In the genomic region with DNA sequence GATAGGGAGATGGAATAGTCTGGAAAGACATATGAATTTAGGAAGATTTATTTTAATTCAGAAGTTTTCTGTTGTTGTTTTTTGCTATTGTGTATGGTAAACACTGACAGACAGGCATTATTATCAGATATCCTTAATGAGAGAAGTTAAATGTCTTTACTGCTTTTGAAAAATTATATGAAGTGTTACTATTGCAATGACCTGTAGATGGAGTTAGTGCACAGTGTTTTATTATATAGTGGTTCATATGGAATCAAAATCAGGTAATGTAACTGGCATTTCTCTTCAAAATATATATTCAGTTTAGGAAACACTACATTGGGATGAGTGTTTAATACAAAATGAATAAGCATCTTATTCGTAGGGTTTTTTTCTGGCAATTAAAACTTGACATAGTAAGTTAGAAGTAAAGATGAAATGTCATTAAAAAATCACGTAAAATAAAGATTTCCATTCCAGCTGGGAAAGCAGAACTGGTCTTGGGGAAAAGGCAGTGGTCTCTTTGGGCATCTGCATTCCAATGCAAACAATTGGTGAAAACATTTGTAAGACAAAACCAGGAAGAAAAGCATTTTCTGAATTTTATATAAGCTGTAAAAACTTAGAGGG, we compare ENCODE assay signal across 13 cellular contexts. TPM values are rescaled to one million over a fixed set of nuclear protein-coding genes. Genes with fewer than 3 reads are reported as not detected.
DNase-seq lines count a peak whose midpoint lies in the region; ATAC-seq, FAIRE-seq and TF ChIP-seq lines count a peak whose summit lies in the region.
"Had no signal": no experiment of that assay in that cellular context is flagged by ENCODE, and none has a peak within 500 bp of the region (broad histone marks: within the 10 kb centered on the region; RNA-seq: fewer than 3 reads in every experiment).

No MANE protein-coding gene starts in this region.

- peaks cover 4% of the 10 kb centered on the region for H3K9me3 Mint-ChIP-seq in natural killer cell treated with Interleukin-12 subunit alpha and Interleukin-12 subunit beta and Interleukin-15 and Interleukin-18, amount 100 ng/mL, for 72 hours
- H3K9me3 Mint-ChIP-seq: activated naive CD4-positive, alpha-beta T cell treated with anti-CD3 and anti-CD28 coated beads for 36 hours; WTC11 had no signal

- H3K9me3 ChIP-seq in GM23248 (ENCODE audit: low read depth), result no peaks in the 10 kb centered on the region
- H3K9me3 ChIP-seq in kidney (ENCODE audit: control insufficient read depth in 1 of 2, low read length in 2 of 2), result no peaks in the 10 kb centered on the region

- no peaks in the 10 kb centered on the region for H3K79me2 ChIP-seq in GM23248 (ENCODE audit: insufficient read depth)

- H2AFZ ChIP-seq in GM23248, result no peak overlapping the region

- H3K36me3 ChIP-seq in GM23248 (ENCODE audit: low read depth), result no peaks in the 10 kb centered on the region
- no peaks in the 10 kb centered on the region for H3K36me3 ChIP-seq in kidney (ENCODE audit: control insufficient read depth in 1 of 2, insufficient read depth in 2 of 2, low read length in 2 of 2)

- no peak overlapping the region for H3K4me3 Mint-ChIP-seq in natural killer cell treated with Interleukin-12 subunit alpha and Interleukin-12 subunit beta and Interleukin-15 and Interleukin-18, amount 100 ng/mL, for 72 hours
- H3K4me3 Mint-ChIP-seq: activated naive CD4-positive, alpha-beta T cell treated with anti-CD3 and anti-CD28 coated beads for 36 hours; WTC11 had no signal

- H3K4me1 ChIP-seq in GM23248 (ENCODE audit: insufficient read depth) (no peaks in the 10 kb centered on the region), kidney (ENCODE audit: control insufficient read depth in 1 of 2, insufficient read depth in 1 of 2, low read depth in 1 of 2, low read length in 2 of 2) (peaks cover 0 to 2% of the 10 kb centered on the region in 2 donors)

- no peak overlapping the region for H3K9ac ChIP-seq in GM23248
- H3K9ac ChIP-seq in kidney (ENCODE audit: low read length in 2 of 2), result no peak overlapping the region

- H3K27ac Mint-ChIP-seq in natural killer cell treated with Interleukin-12 subunit alpha and Interleukin-12 subunit beta and Interleukin-15 and Interleukin-18, amount 100 ng/mL, for 72 hours, result no peak overlapping the region
- H3K27ac Mint-ChIP-seq: activated naive CD4-positive, alpha-beta T cell treated with anti-CD3 and anti-CD28 coated beads for 36 hours; WTC11 had no signal

- no peaks in the 10 kb centered on the region for H4K20me1 ChIP-seq in GM23248 (ENCODE audit: insufficient read depth)

- peak; percentile 67 for TF ChIP-seq CTCF in C4-2B (conservative IDR thresholded peaks at IDR 0.05)
- TF ChIP-seq CTCF in RWPE1 (conservative IDR thresholded peaks at IDR 0.05; ENCODE audit: low read depth), result peak; percentile 62
- TF ChIP-seq CTCF in kidney (IDR thresholded peaks at IDR 0.05; ENCODE audit: borderline replicate concordance, extremely low read depth, insufficient read depth), result no peak

- H3K27ac ChIP-seq in C4-2B, result no peak overlapping the region
- H3K27ac ChIP-seq in GM23248, result no peak overlapping the region
- H3K27ac ChIP-seq in RWPE1, result no peak overlapping the region
- H3K27ac ChIP-seq in kidney (ENCODE audit: low read depth in 2 of 2, low read length in 2 of 2), result no peak overlapping the region

- no peak for ATAC-seq in GM18511 (IDR thresholded peaks at IDR 0.05; ENCODE audit: unreplicated experiment)
- no peak for ATAC-seq in natural killer cell treated with Interleukin-12 subunit alpha and Interleukin-12 subunit beta and Interleukin-15 and Interleukin-18, amount 100 ng/mL, for 72 hours
- ATAC-seq: WTC11 had no signal

- peaks cover 4 to 7% of the 10 kb centered on the region in 2 donors for H3K27me3 Mint-ChIP-seq in natural killer cell treated with Interleukin-12 subunit alpha and Interleukin-12 subunit beta and Interleukin-15 and Interleukin-18, amount 100 ng/mL, for 72 hours

- H3K4me1 Mint-ChIP-seq in natural killer cell treated with Interleukin-12 subunit alpha and Interleukin-12 subunit beta and Interleukin-15 and Interleukin-18, amount 100 ng/mL, for 72 hours (ENCODE audit: low read depth in 2 of 2), result no peaks in the 10 kb centered on the region

- H3K4me3 ChIP-seq in GM23248 (no peak overlapping the region), kidney (ENCODE audit: low read length in 2 of 2) (no peak overlapping the region)

- peaks cover 4% of the 10 kb centered on the region for H3K36me3 Mint-ChIP-seq in natural killer cell treated with Interleukin-12 subunit alpha and Interleukin-12 subunit beta and Interleukin-15 and Interleukin-18, amount 100 ng/mL, for 72 hours
- H3K36me3 Mint-ChIP-seq: WTC11 had no signal

- no peak for FAIRE-seq in kidney (lab: Jason Lieb, UNC)
- FAIRE-seq: endometrium, keratinocyte had no signal

- DNase-seq in GM23248 (peak; percentile 2), RWPE1 (ENCODE audit: low spot score) (peak; percentile 13), hepatic stellate cell (ENCODE audit: low spot score) (peak; percentile 2), kidney (no peak), NCI-H2196 treated with DMSO at 0.1 percent for 48 hours (lab: John Stamatoyannopoulos, UW; ENCODE audit: unreplicated experiment) (no peak)
- no peak for DNase-seq in natural killer cell treated with Interleukin-12 subunit alpha and Interleukin-12 subunit beta and Interleukin-15 and Interleukin-18, amount 100 ng/mL, for 72 hours (ENCODE audit: low spot score)
- DNase-seq: activated naive CD4-positive, alpha-beta T cell treated with anti-CD3 and anti-CD28 coated beads for 36 hours; NCI-H146 had no signal

- H3K9me2 ChIP-seq in GM23248 (ENCODE audit: insufficient read depth), result no peaks in the 10 kb centered on the region

- intact Hi-C loops in kidney (cut with DNase I), result no loop called here

- CTCF ChIA-PET in RWPE1 (lab: Yijun Ruan, JAX), result interaction anchor here (0.6 to 0.8 kb wide), 4 partner anchors 451 to 1556 kb away, joined by 3 to 4 read pairs (median 3); no protein-coding TSS in a partner anchor

- H3K4me2 ChIP-seq in GM23248 (ENCODE audit: unreplicated experiment), result no peak overlapping the region

- WGBS in GM23248 (ENCODE audit: low coverage in 1 of 2, low lambda C conversion rate in 2 of 2, missing lambda C conversion rate in 2 of 2), 2 experiments, result 33 to 36% methylated on average over 2 of the region's 2 CpGs

- POLR2A ChIA-PET in RWPE1 (lab: Yijun Ruan, JAX; ENCODE audit: low non-redundant PET), result no interaction called here

- in situ Hi-C loops in GM23248 (cut with MboI), result no loop called here

- no peaks in the 10 kb centered on the region for H3F3A ChIP-seq in GM23248 (ENCODE audit: insufficient read depth)

- no peaks in the 10 kb centered on the region for H3K27me3 ChIP-seq in GM23248 (replicated peaks; ENCODE audit: insufficient read depth)

RNA-seq across cellular contexts. Expression of a gene that starts 3.9 kb away (rescaled TPM):
- total RNA-seq in GM23248 (2014; rRNA removed; shearing (Covaris generic)), result not detected in 2 replicates
- not detected in 2 replicates for polyA plus RNA-seq in GM23248 (2016; fragmentation: Nextera tagmentation; extraction: Ambion mirVana)
- not detected for total RNA-seq in kidney
- polyA plus RNA-seq in kidney (ENCODE audit: insufficient read depth, low read depth, low replicate concordance), result not detected
- not detected for total RNA-seq in natural killer cell treated with Interleukin-12 subunit alpha and Interleukin-12 subunit beta and Interleukin-15 and Interleukin-18, amount 100 ng/mL, for 72 hours
- total RNA-seq: activated naive CD4-positive, alpha-beta T cell treated with anti-CD3 and anti-CD28 coated beads for 36 hours had no signal
- polyA plus RNA-seq: keratinocyte had no signal

Comparison
In these comparisons a context has a peak if more than half of its experiments do, and no peak if none do; other contexts are left out.
1. DNase-seq: peak in GM23248 (single experiment), RWPE1 (single experiment) and hepatic stellate cell (single experiment); none in kidney (single experiment), natural killer cell treated with Interleukin-12 subunit alpha and Interleukin-12 subunit beta and Interleukin-15 and Interleukin-18, amount 100 ng/mL, for 72 hours (single experiment) and NCI-H2196 treated with DMSO at 0.1 percent for 48 hours (single experiment).